ENCODE assay signal across 25 cellular contexts in the genomic region with DNA sequence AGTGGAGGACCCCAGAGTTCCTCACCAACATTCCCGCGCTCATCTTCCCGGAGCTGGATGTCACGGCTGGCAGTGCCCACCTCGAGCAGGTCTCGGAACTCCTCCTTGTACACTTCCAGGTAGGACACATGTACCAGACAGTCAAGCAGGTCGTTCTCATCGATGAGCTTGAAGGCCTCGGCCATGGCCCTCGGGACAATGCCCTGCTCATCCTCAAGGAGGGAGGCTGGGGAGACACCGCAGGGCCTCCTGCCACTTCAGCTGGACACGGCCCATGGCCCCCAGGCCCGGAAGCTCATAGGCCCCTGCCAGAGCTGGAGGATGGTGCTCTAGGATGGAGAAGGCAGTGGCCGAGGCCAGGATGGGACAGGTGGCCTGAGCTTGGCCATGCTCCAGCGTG. TPM values are rescaled to one million over a fixed set of nuclear protein-coding genes. Genes with fewer than 3 reads are reported as not detected.
"Had no signal": no experiment of that assay in that cellular context is flagged by ENCODE, and none has a peak within 500 bp of the region (broad histone marks: within the 10 kb centered on the region; RNA-seq: fewer than 3 reads in every experiment).

No MANE protein-coding gene starts in this region.

- ATAC-seq: activated CD8-positive, alpha-beta T cell treated with anti-CD3 and anti-CD28 coated beads, Interleukin-2, amount 10 ng/mL, durations not matched to agents 7 days and 5 days; activated naive CD8-positive, alpha-beta T cell treated with anti-CD3 and anti-CD28 coated beads, Interleukin-2, amount 50 U/mL, for 24 hours; Panc1 had no signal

- H3K4me3 Mint-ChIP-seq: activated CD4-positive, alpha-beta T cell treated with anti-CD3 and anti-CD28 coated beads, Interleukin-2, amount 10 ng/mL, durations not matched to agents 24 days and 14 days; activated CD8-positive, alpha-beta T cell treated with anti-CD3 and anti-CD28 coated beads, Interleukin-2, amount 10 ng/mL, durations not matched to agents 7 days and 5 days; activated naive CD4-positive, alpha-beta T cell treated with anti-CD3 and anti-CD28 coated beads, Interleukin-2, amount 10 ng/mL, durations not matched to agents 7 days and 5 days; activated naive CD8-positive, alpha-beta T cell; activated naive CD8-positive, alpha-beta T cell treated with anti-CD3 and anti-CD28 coated beads, Interleukin-2, amount 50 U/mL, for 24 hours; brain; T-helper 1 cell treated with Interleukin-12 subunit alpha and Interleukin-12 subunit beta and Interleukin-4 antibody, amounts not matched to agents 30 μg/mL and 1 μg/mL, for 36 hours; T-helper 2 cell treated with Interferon-gamma antibody and Interleukin-4, amounts not matched to agents 5 μg/mL and 100 μg/mL, for 36 hours had no signal

- H3K36me3 Mint-ChIP-seq: activated naive CD4-positive, alpha-beta T cell treated with anti-CD3 and anti-CD28 coated beads, Interleukin-2, amount 10 ng/mL, durations not matched to agents 7 days and 5 days; activated naive CD8-positive, alpha-beta T cell had no signal

- H3K9me3 Mint-ChIP-seq: activated CD4-positive, alpha-beta T cell treated with anti-CD3 and anti-CD28 coated beads, Interleukin-2, amount 10 ng/mL, durations not matched to agents 24 days and 14 days; activated naive CD4-positive, alpha-beta T cell treated with anti-CD3 and anti-CD28 coated beads, Interleukin-2, amount 10 ng/mL, durations not matched to agents 7 days and 5 days; activated naive CD8-positive, alpha-beta T cell treated with anti-CD3 and anti-CD28 coated beads, Interleukin-2, amount 50 U/mL, for 24 hours; activated T-helper 2 cell treated with anti-CD3 and anti-CD28 coated beads, Interferon-gamma antibody, Interleukin-2, Interleukin-4, amounts not matched to agents 10 μg/mL and 5 μg/mL and 100 μg/mL, durations not matched to agents 14 hours and 24 hours and 36 hours; brain; T-helper 1 cell treated with Interleukin-12 subunit alpha and Interleukin-12 subunit beta and Interleukin-4 antibody, amounts not matched to agents 30 μg/mL and 1 μg/mL, for 36 hours; T-helper 2 cell treated with Interferon-gamma antibody and Interleukin-4, amounts not matched to agents 5 μg/mL and 100 μg/mL, for 36 hours had no signal

- H3K27ac Mint-ChIP-seq: activated CD4-positive, alpha-beta T cell treated with anti-CD3 and anti-CD28 coated beads, Interleukin-2, amount 10 ng/mL, durations not matched to agents 24 days and 14 days; activated CD8-positive, alpha-beta T cell treated with anti-CD3 and anti-CD28 coated beads, Interleukin-2, amount 10 ng/mL, durations not matched to agents 7 days and 5 days; activated naive CD4-positive, alpha-beta T cell treated with anti-CD3 and anti-CD28 coated beads, Interleukin-2, amount 10 ng/mL, durations not matched to agents 7 days and 5 days; activated naive CD8-positive, alpha-beta T cell; activated naive CD8-positive, alpha-beta T cell treated with anti-CD3 and anti-CD28 coated beads, Interleukin-2, amount 50 U/mL, for 24 hours; activated T-helper 2 cell treated with anti-CD3 and anti-CD28 coated beads, Interferon-gamma antibody, Interleukin-2, Interleukin-4, amounts not matched to agents 10 μg/mL and 5 μg/mL and 100 μg/mL, durations not matched to agents 14 hours and 24 hours and 36 hours; brain; T-helper 1 cell treated with Interleukin-12 subunit alpha and Interleukin-12 subunit beta and Interleukin-4 antibody, amounts not matched to agents 30 μg/mL and 1 μg/mL, for 36 hours; T-helper 2 cell treated with Interferon-gamma antibody and Interleukin-4, amounts not matched to agents 5 μg/mL and 100 μg/mL, for 36 hours had no signal

- DNase-seq: activated CD4-positive, alpha-beta T cell treated with anti-CD3 and anti-CD28 coated beads, Interleukin-2, amount 10 ng/mL, durations not matched to agents 24 days and 14 days; activated CD4-positive, alpha-beta T cell treated with anti-CD3 and anti-CD28 coated beads, Interleukin-2, amount 50 U/mL, for 48 hours; activated CD8-positive, alpha-beta memory T cell treated with anti-CD3 and anti-CD28 coated beads, Interleukin-2, amount 50 U/mL, for 4 hours; activated CD8-positive, alpha-beta T cell treated with anti-CD3 and anti-CD28 coated beads, Interleukin-2, amount 10 ng/mL, durations not matched to agents 7 days and 5 days; activated naive CD4-positive, alpha-beta T cell treated with anti-CD3 and anti-CD28 coated beads, Interleukin-2, amount 10 ng/mL, durations not matched to agents 7 days and 5 days; activated naive CD8-positive, alpha-beta T cell treated with anti-CD3 and anti-CD28 coated beads, Interleukin-2, amount 50 U/mL, for 24 hours; anterior cingulate cortex; central memory CD4-positive, alpha-beta T cell; Karpas-422; KBM-7; NCI-H1105; NCI-H1417 treated with DMSO at 0.1 percent for 48 hours; NCI-H187 treated with DMSO at 0.1 percent for 48 hours; NCI-H2081; NCI-H345; NCI-H524 treated with DMSO at 0.1 percent for 48 hours; Right ventricle myocardium superior; RPMI8226 had no signal

RNA-seq across cellular contexts. Expression of gene PLIN1, which starts 29.5 kb away (rescaled TPM):
- total RNA-seq: activated CD8-positive, alpha-beta T cell treated with anti-CD3 and anti-CD28 coated beads, Interleukin-2, amount 10 ng/mL, durations not matched to agents 7 days and 5 days; activated T-helper 2 cell treated with anti-CD3 and anti-CD28 coated beads, Interferon-gamma antibody, Interleukin-2, Interleukin-4, amounts not matched to agents 10 μg/mL and 5 μg/mL and 100 μg/mL, durations not matched to agents 14 hours and 24 hours and 36 hours had no signal

RNA-seq across cellular contexts. Expression of gene WDR93, which starts 40.9 kb away (rescaled TPM):
- total RNA-seq: activated CD4-positive, alpha-beta T cell treated with anti-CD3 and anti-CD28 coated beads, Interleukin-2, amount 10 ng/mL, durations not matched to agents 24 days and 14 days; activated CD8-positive, alpha-beta T cell treated with anti-CD3 and anti-CD28 coated beads, Interleukin-2, amount 10 ng/mL, durations not matched to agents 7 days and 5 days; activated T-helper 2 cell treated with anti-CD3 and anti-CD28 coated beads, Interferon-gamma antibody, Interleukin-2, Interleukin-4, amounts not matched to agents 10 μg/mL and 5 μg/mL and 100 μg/mL, durations not matched to agents 14 hours and 24 hours and 36 hours; bronchial epithelial cell had no signal
